In genomic region chr22:37416806-37417205, GRCh38 we compare ENCODE assay signal across 9 cellular contexts. TPM values are rescaled to one million over a fixed set of nuclear protein-coding genes. Genes with fewer than 3 reads are reported as not detected.
DNase-seq lines count a peak whose midpoint lies in the region; ATAC-seq and TF ChIP-seq lines count a peak whose summit lies in the region.
"Had no signal": no experiment of that assay in that cellular context is flagged by ENCODE, and none has a peak within 500 bp of the region (broad histone marks: within the 10 kb centered on the region; RNA-seq: fewer than 3 reads in every experiment).

No MANE protein-coding gene starts in this region.

- no peak overlapping the region for H3K27ac Mint-ChIP-seq in endothelial cell (ENCODE audit: unreplicated experiment)

- peaks cover 4% of the 10 kb centered on the region for H3K36me3 Mint-ChIP-seq in endothelial cell (ENCODE audit: low read depth, unreplicated experiment)

- H3K36me3 ChIP-seq in upper lobe of right lung: no peaks in the 10 kb centered on the region
- H3K36me3 ChIP-seq in right atrium auricular region: no peaks in the 10 kb centered on the region

- peaks cover 14% of the 10 kb centered on the region for H3K4me1 Mint-ChIP-seq in endothelial cell (ENCODE audit: unreplicated experiment)

- H3K4me1 ChIP-seq in upper lobe of right lung: peaks cover 12% of the 10 kb centered on the region
- peaks cover 0 to 17% of the 10 kb centered on the region in 2 donors for H3K4me1 ChIP-seq in right atrium auricular region

- H3K27me3 Mint-ChIP-seq in endothelial cell (ENCODE audit: unreplicated experiment): peaks cover 30% of the 10 kb centered on the region

- H3K9me3 ChIP-seq in upper lobe of right lung (no peaks in the 10 kb centered on the region), right atrium auricular region (no peaks in the 10 kb centered on the region)

- peak overlapping the region; percentile 31 for H3K4me3 Mint-ChIP-seq in endothelial cell (ENCODE audit: unreplicated experiment)

- H3K27ac ChIP-seq in upper lobe of right lung: no peak overlapping the region
- H3K27ac ChIP-seq in right atrium auricular region: no peak overlapping the region

- intact Hi-C loops in Right ventricle myocardium inferior (cut with DNase I) (no loop called here), left cardiac atrium (cut with DNase I) (no loop called here), upper lobe of right lung (cut with DNase I) (no loop called here)

- ATAC-seq in Right ventricle myocardium inferior (no peak), left cardiac atrium (no peak), upper lobe of right lung (peak; percentile 47), HG02759 (IDR thresholded peaks at IDR 0.05; ENCODE audit: unreplicated experiment) (no peak)

- H3K9me3 Mint-ChIP-seq in endothelial cell (ENCODE audit: unreplicated experiment): no peaks in the 10 kb centered on the region

- H3K27me3 ChIP-seq in upper lobe of right lung (peaks cover 25% of the 10 kb centered on the region), right atrium auricular region (no peaks in the 10 kb centered on the region)

- peak; percentile 67 for DNase-seq in Right ventricle myocardium inferior (ENCODE audit: missing footprints)
- no peak for DNase-seq in left cardiac atrium
- DNase-seq in UCSD-AML1 (lab: John Stamatoyannopoulos, UW; ENCODE audit: unreplicated experiment): peak; percentile 68
- DNase-seq in endothelial cell (ENCODE audit: low spot score): no peak
- DNase-seq in upper lobe of right lung: no peak
- DNase-seq in right atrium auricular region (ENCODE audit: low spot score): no peak
- no peak for DNase-seq in iPS-NIHi11 (ENCODE audit: low spot score)
- DNase-seq: NCI-H146 had no signal

- TF ChIP-seq CTCF in endothelial cell (IDR thresholded peaks at IDR 0.05; ENCODE audit: unreplicated experiment) (no peak), upper lobe of right lung (IDR thresholded peaks at IDR 0.05) (no peak), right atrium auricular region (IDR thresholded peaks at IDR 0.05) (no peak)

- H3K4me3 ChIP-seq in upper lobe of right lung (no peak overlapping the region), right atrium auricular region (no peak overlapping the region)

RNA-seq across cellular contexts. Expression of gene ELFN2, which starts 10.5 kb away (rescaled TPM):
- 0.22 TPM for total RNA-seq in Right ventricle myocardium inferior
- total RNA-seq in left cardiac atrium: under 1 TPM in 1 of 2 donors, not detected in 1; 0.05 TPM
- 1.2 TPM for total RNA-seq in endothelial cell (ENCODE audit: unreplicated experiment)
- 0.72 TPM for total RNA-seq in upper lobe of right lung
- total RNA-seq in right atrium auricular region: not detected

Comparison
In these comparisons a context has a peak if more than half of its experiments do, and no peak if none do; other contexts are left out.
1. DNase-seq: peak in Right ventricle myocardium inferior (single experiment) and UCSD-AML1 (single experiment); none in left cardiac atrium (single experiment), endothelial cell (single experiment), upper lobe of right lung (single experiment), right atrium auricular region (single experiment) and iPS-NIHi11 (single experiment).